ENCODE assay signal across 11 cellular contexts in genomic region chr3:138861755-138862333, GRCh38. TPM values are rescaled to one million over a fixed set of nuclear protein-coding genes. Genes with fewer than 3 reads are reported as not detected.
DNase-seq lines count a peak whose midpoint lies in the region; ATAC-seq and TF ChIP-seq lines count a peak whose summit lies in the region.
"Had no signal": no experiment of that assay in that cellular context is flagged by ENCODE, and none has a peak within 500 bp of the region (broad histone marks: within the 10 kb centered on the region; RNA-seq: fewer than 3 reads in every experiment).

No MANE protein-coding gene starts in this region.

- H4K20me1 ChIP-seq in Loucy (ENCODE audit: insufficient read depth, low read length, poor library complexity, severe bottlenecking), result no peaks in the 10 kb centered on the region

- DNase-seq in AG08395 (ENCODE audit: low spot score), result peak; percentile 52
- peak; percentile 59 for DNase-seq in chondrocyte (ENCODE audit: low spot score)
- peak; percentile 25 for DNase-seq in mesenchymal stem cell
- no peak for DNase-seq in activated CD8-positive, alpha-beta T cell treated with anti-CD3 and anti-CD28 coated beads for 36 hours
- no peak for DNase-seq in 8988T
- DNase-seq: CD4-positive, CD25-positive, alpha-beta regulatory T cell; nephron progenitor cell had no signal

- H2AFZ ChIP-seq in Loucy (ENCODE audit: low read length) (peak overlapping the region; percentile 30; the same call in 1 of the 2 replicates), mesenchymal stem cell (ENCODE audit: low read depth, low read length) (no peak overlapping the region)

- no peak overlapping the region for H2BK120ac ChIP-seq in mesenchymal stem cell (ENCODE audit: low read depth, low read length)

- peaks cover 5% of the 10 kb centered on the region for H3K4me1 ChIP-seq in Loucy (ENCODE audit: insufficient read depth, low read length, poor library complexity, severe bottlenecking)
- H3K4me1 ChIP-seq in mesenchymal stem cell (ENCODE audit: control insufficient read depth, insufficient read depth, low read depth, low read length), result peaks cover 15% of the 10 kb centered on the region

- H3K9me3 ChIP-seq in Loucy (ENCODE audit: insufficient read depth, low read depth, low read length) (no peaks in the 10 kb centered on the region), mesenchymal stem cell (ENCODE audit: control insufficient read depth, low read length) (no peaks in the 10 kb centered on the region)
- H3K9me3 ChIP-seq: SJSA1 had no signal

- no peaks in the 10 kb centered on the region for H3K27me3 Mint-ChIP-seq in chondrocyte (ENCODE audit: low read depth)
- no peaks in the 10 kb centered on the region for H3K27me3 Mint-ChIP-seq in activated CD8-positive, alpha-beta T cell treated with anti-CD3 and anti-CD28 coated beads for 36 hours

- no peak overlapping the region for H2AK5ac ChIP-seq in mesenchymal stem cell (ENCODE audit: low read length, severe bottlenecking)

- H3K27ac ChIP-seq in mesenchymal stem cell (ENCODE audit: low read length, poor library complexity, severe bottlenecking), result peak overlapping the region; percentile 84
- H3K27ac ChIP-seq: SJSA1 had no signal

- no peaks in the 10 kb centered on the region for H3K27me3 ChIP-seq in Loucy (ENCODE audit: insufficient read depth, low read length, poor library complexity, severe bottlenecking)
- H3K27me3 ChIP-seq in mesenchymal stem cell (ENCODE audit: control insufficient read depth in 1 of 2, insufficient read depth in 1 of 2, low read length in 2 of 2), result no peaks in the 10 kb centered on the region
- H3K27me3 ChIP-seq: SJSA1 had no signal

- H3K9me3 Mint-ChIP-seq in chondrocyte (ENCODE audit: low read depth), result no peaks in the 10 kb centered on the region
- no peaks in the 10 kb centered on the region for H3K9me3 Mint-ChIP-seq in activated CD8-positive, alpha-beta T cell treated with anti-CD3 and anti-CD28 coated beads for 36 hours
- H3K9me3 Mint-ChIP-seq: CD4-positive, CD25-positive, alpha-beta regulatory T cell; nephron progenitor cell had no signal

- no peak overlapping the region for H3K4me3 Mint-ChIP-seq in chondrocyte (ENCODE audit: unreplicated experiment)
- no peak overlapping the region for H3K4me3 Mint-ChIP-seq in activated CD8-positive, alpha-beta T cell treated with anti-CD3 and anti-CD28 coated beads for 36 hours
- H3K4me3 Mint-ChIP-seq: CD4-positive, CD25-positive, alpha-beta regulatory T cell had no signal

- intact Hi-C loops in activated CD8-positive, alpha-beta T cell treated with anti-CD3 and anti-CD28 coated beads for 36 hours (cut with micrococcal nuclease), result no loop called here

- H3K79me2 ChIP-seq in Loucy (ENCODE audit: insufficient read depth, low read length), result no peaks in the 10 kb centered on the region

- H3K27ac Mint-ChIP-seq in chondrocyte (ENCODE audit: unreplicated experiment), result peak overlapping the region; percentile 29
- H3K27ac Mint-ChIP-seq in activated CD8-positive, alpha-beta T cell treated with anti-CD3 and anti-CD28 coated beads for 36 hours, result no peak overlapping the region

- H4K91ac ChIP-seq in mesenchymal stem cell (ENCODE audit: low read length), result no peak overlapping the region

- H3K4me1 Mint-ChIP-seq in chondrocyte (ENCODE audit: low read depth), result peaks cover 25% of the 10 kb centered on the region
- no peaks in the 10 kb centered on the region for H3K4me1 Mint-ChIP-seq in activated CD8-positive, alpha-beta T cell treated with anti-CD3 and anti-CD28 coated beads for 36 hours (ENCODE audit: low read depth)
- H3K4me1 Mint-ChIP-seq: CD4-positive, CD25-positive, alpha-beta regulatory T cell had no signal

- no peak for TF ChIP-seq CTCF in Loucy (conservative IDR thresholded peaks at IDR 0.05; ENCODE audit: low read length)
- TF ChIP-seq CTCF in chondrocyte (IDR thresholded peaks at IDR 0.05), result no peak
- no peak for TF ChIP-seq CTCF in activated CD8-positive, alpha-beta T cell treated with anti-CD3 and anti-CD28 coated beads for 36 hours (IDR thresholded peaks at IDR 0.05)

- H3K14ac ChIP-seq in mesenchymal stem cell (ENCODE audit: low read length in 2 of 2), result no peak overlapping the region

- H3K4me2 ChIP-seq in Loucy (ENCODE audit: low read depth, low read length, poor library complexity, severe bottlenecking) (no peak overlapping the region), mesenchymal stem cell (ENCODE audit: low read length, poor library complexity, severe bottlenecking) (no peak overlapping the region)

- H2BK12ac ChIP-seq in mesenchymal stem cell (ENCODE audit: low read length in 2 of 2), result no peak overlapping the region

- WGBS in mesenchymal stem cell, result 62% methylated on average over 6 of the region's 7 CpGs

- no peak overlapping the region for H3K4me3 ChIP-seq in Loucy (ENCODE audit: low read length, poor library complexity, severe bottlenecking)
- no peak overlapping the region for H3K4me3 ChIP-seq in mesenchymal stem cell (ENCODE audit: insufficient read depth in 1 of 2, low read depth in 1 of 2, low read length in 2 of 2)
- H3K4me3 ChIP-seq: SJSA1 had no signal

- H3K36me3 Mint-ChIP-seq in chondrocyte (ENCODE audit: low read depth), result no peaks in the 10 kb centered on the region
- H3K36me3 Mint-ChIP-seq in activated CD8-positive, alpha-beta T cell treated with anti-CD3 and anti-CD28 coated beads for 36 hours (ENCODE audit: low read depth), result no peaks in the 10 kb centered on the region
- H3K36me3 Mint-ChIP-seq: CD4-positive, CD25-positive, alpha-beta regulatory T cell had no signal

- CTCF ChIA-PET in activated CD8-positive, alpha-beta T cell treated with anti-CD3 and anti-CD28 coated beads for 36 hours (lab: Charles Lee), result interaction anchor here (0.9 to 2.5 kb wide), 2 partner anchors 54 to 62 kb away, joined by 3 to 8 read pairs; no protein-coding TSS in a partner anchor

- no peaks in the 10 kb centered on the region for H3K9me2 ChIP-seq in Loucy (replicated peaks; ENCODE audit: low read depth, low read length)

- peak overlapping the region; percentile 15 for H4K8ac ChIP-seq in mesenchymal stem cell (ENCODE audit: low read length)

- no peak overlapping the region for H3K18ac ChIP-seq in mesenchymal stem cell (ENCODE audit: low read depth in 1 of 2, low read length in 2 of 2)

- H3K79me1 ChIP-seq in mesenchymal stem cell (replicated peaks; ENCODE audit: low read length, poor library complexity, severe bottlenecking), result no peaks in the 10 kb centered on the region

- H3K36me3 ChIP-seq in Loucy (ENCODE audit: insufficient read depth, low read length) (no peaks in the 10 kb centered on the region), mesenchymal stem cell (ENCODE audit: control insufficient read depth in 1 of 2, insufficient read depth in 2 of 2, low read depth in 1 of 2, low read length in 2 of 2) (no peaks in the 10 kb centered on the region)
- H3K36me3 ChIP-seq: SJSA1 had no signal

- ATAC-seq in GM21515 (IDR thresholded peaks at IDR 0.05; ENCODE audit: unreplicated experiment) (no peak), HG02852 (IDR thresholded peaks at IDR 0.05; ENCODE audit: unreplicated experiment) (no peak)
- no peak for ATAC-seq in activated CD8-positive, alpha-beta T cell treated with anti-CD3 and anti-CD28 coated beads for 36 hours

- H3K9ac ChIP-seq in Loucy (ENCODE audit: low read depth, low read length, poor library complexity, severe bottlenecking) (no peak overlapping the region), mesenchymal stem cell (ENCODE audit: low read length) (peak overlapping the region; percentile 42)

- no peak overlapping the region for H2BK5ac ChIP-seq in mesenchymal stem cell (ENCODE audit: low read depth, low read length, poor library complexity, severe bottlenecking)

- H3F3A ChIP-seq in Loucy (ENCODE audit: low read depth), result no peaks in the 10 kb centered on the region

- no peak overlapping the region for H3K4ac ChIP-seq in mesenchymal stem cell (ENCODE audit: low read depth in 1 of 2, low read length in 2 of 2)

- no peak overlapping the region for H3K23ac ChIP-seq in mesenchymal stem cell (ENCODE audit: low read length in 2 of 2)

- H2BK15ac ChIP-seq in mesenchymal stem cell (ENCODE audit: low read depth, poor library complexity, severe bottlenecking), result no peak overlapping the region

- POLR2A ChIA-PET in activated CD8-positive, alpha-beta T cell treated with anti-CD3 and anti-CD28 coated beads for 36 hours (lab: Charles Lee), result no interaction called here

RNA-seq across cellular contexts. Expression of gene PIK3CB, which starts 27.1 kb away (rescaled TPM):
- 19.5 to 25.9 TPM (median 21.2 TPM) in 3 replicates for total RNA-seq in chondrocyte
- 3.2 TPM for polyA plus RNA-seq in mesenchymal stem cell (2013, experiment 1 of 2)
- 2.9 TPM for polyA plus RNA-seq in mesenchymal stem cell (2013, experiment 2 of 2)
- total RNA-seq in activated CD8-positive, alpha-beta T cell treated with anti-CD3 and anti-CD28 coated beads for 36 hours, result 10 to 100 TPM; 12.4 to 13.4 TPM

Comparison
In these comparisons a context has a peak if more than half of its experiments do, and no peak if none do; other contexts are left out.
1. DNase-seq: peak in AG08395 (single experiment), chondrocyte (single experiment) and mesenchymal stem cell (single experiment); none in activated CD8-positive, alpha-beta T cell treated with anti-CD3 and anti-CD28 coated beads for 36 hours (single experiment) and 8988T (single experiment).